26 cellular contexts compared by ENCODE assay signal in the genomic region with DNA sequence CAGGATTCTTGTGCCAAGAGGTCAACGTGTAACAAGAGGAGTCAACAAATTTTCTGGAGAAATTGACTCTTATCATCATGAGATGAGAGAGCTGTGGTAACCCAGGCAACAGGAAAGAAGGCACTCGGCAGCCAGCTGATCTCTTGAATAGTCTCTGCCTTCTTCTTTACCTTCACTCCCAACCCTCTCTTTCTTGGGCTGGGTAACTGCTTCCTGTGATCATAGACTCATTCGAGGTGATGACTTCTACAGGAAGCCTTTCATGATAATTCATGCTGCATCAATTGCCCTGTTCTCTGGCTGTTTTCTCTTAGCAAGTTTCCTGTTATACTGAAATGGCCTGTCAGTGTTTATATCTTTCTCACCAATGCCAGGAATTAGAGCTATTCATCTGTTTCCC.
"Had no signal": no experiment of that assay in that cellular context is flagged by ENCODE, and none has a peak within 500 bp of the region (broad histone marks: within the 10 kb centered on the region; RNA-seq: fewer than 3 reads in every experiment).

No MANE protein-coding gene starts in this region.

- H3K36me3 Mint-ChIP-seq: activated naive CD8-positive, alpha-beta T cell had no signal

- DNase-seq: activated CD4-positive, alpha-beta memory T cell treated with anti-CD3 and anti-CD28 coated beads, Interleukin-2, amount 10 ng/mL, durations not matched to agents 7 days and 5 days; activated CD4-positive, alpha-beta T cell treated with anti-CD3 and anti-CD28 coated beads for 1 hour; activated CD4-positive, alpha-beta T cell treated with anti-CD3 and anti-CD28 coated beads for 4 hours; activated CD4-positive, alpha-beta T cell treated with anti-CD3 and anti-CD28 coated beads, Interleukin-2, amount 10 ng/mL, durations not matched to agents 7 days and 5 days; activated CD4-positive, alpha-beta T cell treated with anti-CD3 and anti-CD28 coated beads, Interleukin-2, amount 50 U/mL, for 4 hours; activated CD8-positive, alpha-beta memory T cell treated with anti-CD3 and anti-CD28 coated beads, Interleukin-2, amount 50 U/mL, for 48 hours; activated gamma-delta T cell; activated naive CD4-positive, alpha-beta T cell; activated T-cell treated with anti-CD3 and anti-CD28 coated beads for 4 hours; activated T-cell treated with anti-CD3 and anti-CD28 coated beads, Interleukin-2, amount 50 U/mL, for 24 hours; activated T-cell treated with anti-CD3 and anti-CD28 coated beads, Interleukin-2, amount 50 U/mL, for 72 hours; amniotic stem cell; anterior cingulate cortex; brain microvascular endothelial cell; dorsolateral prefrontal cortex; effector memory CD8-positive, alpha-beta T cell; erythroblast; foreskin keratinocyte; gastrocnemius medialis; glutamatergic neuron; heart left ventricle; T-helper 2 cell had no signal

- H3K27me3 Mint-ChIP-seq: activated CD4-positive, alpha-beta memory T cell treated with anti-CD3 and anti-CD28 coated beads, Interleukin-2, amount 10 ng/mL, durations not matched to agents 7 days and 5 days; activated CD4-positive, alpha-beta T cell treated with anti-CD3 and anti-CD28 coated beads, Interleukin-2, amount 10 ng/mL, durations not matched to agents 7 days and 5 days; activated naive CD8-positive, alpha-beta T cell; activated T-cell treated with anti-CD3 and anti-CD28 coated beads, Interleukin-2, amount 50 U/mL, for 24 hours; central memory CD8-positive, alpha-beta T cell; dendritic cell treated with granulocyte-macrophage colony-stimulating factor and Interleukin-4, amounts not matched to agents 40 ng/mL and 50 ng/mL, for 4 days; effector memory CD8-positive, alpha-beta T cell had no signal

- H3K4me3 Mint-ChIP-seq: activated CD4-positive, alpha-beta memory T cell treated with anti-CD3 and anti-CD28 coated beads, Interleukin-2, amount 10 ng/mL, durations not matched to agents 7 days and 5 days; activated CD4-positive, alpha-beta T cell treated with anti-CD3 and anti-CD28 coated beads, Interleukin-2, amount 10 ng/mL, durations not matched to agents 7 days and 5 days; activated naive CD8-positive, alpha-beta T cell; activated T-cell treated with anti-CD3 and anti-CD28 coated beads, Interleukin-2, amount 50 U/mL, for 24 hours; activated T-cell treated with anti-CD3 and anti-CD28 coated beads, Interleukin-2, amount 50 U/mL, for 72 hours; central memory CD8-positive, alpha-beta T cell; dendritic cell treated with granulocyte-macrophage colony-stimulating factor and Interleukin-4, amounts not matched to agents 40 ng/mL and 50 ng/mL, for 4 days; effector memory CD8-positive, alpha-beta T cell; WTC11 had no signal

- ATAC-seq: activated T-cell treated with anti-CD3 and anti-CD28 coated beads, Interleukin-2, amount 50 U/mL, for 72 hours; effector memory CD8-positive, alpha-beta T cell; foreskin keratinocyte; gastrocnemius medialis; heart left ventricle; WTC11 had no signal

- H3K4me1 Mint-ChIP-seq: activated CD4-positive, alpha-beta memory T cell treated with anti-CD3 and anti-CD28 coated beads, Interleukin-2, amount 10 ng/mL, durations not matched to agents 7 days and 5 days; central memory CD8-positive, alpha-beta T cell had no signal

- H3K27ac Mint-ChIP-seq: activated CD4-positive, alpha-beta memory T cell treated with anti-CD3 and anti-CD28 coated beads, Interleukin-2, amount 10 ng/mL, durations not matched to agents 7 days and 5 days; activated CD4-positive, alpha-beta T cell treated with anti-CD3 and anti-CD28 coated beads, Interleukin-2, amount 10 ng/mL, durations not matched to agents 7 days and 5 days; activated naive CD8-positive, alpha-beta T cell; activated T-cell treated with anti-CD3 and anti-CD28 coated beads, Interleukin-2, amount 50 U/mL, for 24 hours; dendritic cell treated with granulocyte-macrophage colony-stimulating factor and Interleukin-4, amounts not matched to agents 40 ng/mL and 50 ng/mL, for 4 days; effector memory CD8-positive, alpha-beta T cell; WTC11 had no signal
